Comparison of ENCODE assay signal across 23 cellular contexts in genomic region chr4:174575436-174575835, GRCh38. TPM values are rescaled to one million over a fixed set of nuclear protein-coding genes. Genes with fewer than 3 reads are reported as not detected.
A peak's percentile ranks its signal among the peaks of the same experiment; 100 is the strongest.
DNase-seq lines count a peak whose midpoint lies in the region; ATAC-seq, FAIRE-seq and TF ChIP-seq lines count a peak whose summit lies in the region.
"Had no signal": no experiment of that assay in that cellular context is flagged by ENCODE, and none has a peak within 500 bp of the region (broad histone marks: within the 10 kb centered on the region; RNA-seq: fewer than 3 reads in every experiment).

No MANE protein-coding gene starts in this region.

- TF ChIP-seq EP300 in K562 (IDR thresholded peaks at IDR 0.05; ENCODE audit: low read length), result no peak

- no TSS peak for BruUV-seq in K562 (replicated peaks; lab: Mats Ljungman, UMichigan)

- no peaks in the 10 kb centered on the region for H3K36me3 ChIP-seq in K562 (ENCODE audit: control insufficient read depth, insufficient read depth, low read length)
- H3K36me3 ChIP-seq in neural progenitor cell, result no peaks in the 10 kb centered on the region
- H3K36me3 ChIP-seq in small intestine (ENCODE audit: control insufficient read depth in 2 of 2, insufficient read depth in 2 of 2, low read length in 2 of 2), result no peaks in the 10 kb centered on the region

- H3K4me1 ChIP-seq in K562 (replicated peaks in 1 of 2; ENCODE audit: control insufficient read depth in 2 of 2, insufficient read depth in 2 of 2, low read length in 2 of 2), result no peaks in the 10 kb centered on the region
- H3K4me1 ChIP-seq in neural progenitor cell, result no peaks in the 10 kb centered on the region
- no peaks in the 10 kb centered on the region for H3K4me1 ChIP-seq in small intestine (ENCODE audit: control insufficient read depth in 2 of 2, insufficient read depth in 1 of 2, low read depth in 1 of 2, low read length in 1 of 2)

- H3K27me3 ChIP-seq in K562 (ENCODE audit: control insufficient read depth in 2 of 2, insufficient read depth in 2 of 2, low read length in 2 of 2) (no peaks in the 10 kb centered on the region), neural progenitor cell (no peaks in the 10 kb centered on the region), small intestine (ENCODE audit: control insufficient read depth in 2 of 2, insufficient read depth in 2 of 2, low read length in 2 of 2) (no peaks in the 10 kb centered on the region)

- H3K79me2 ChIP-seq in K562 (ENCODE audit: control insufficient read depth, insufficient read depth, low read length) (no peaks in the 10 kb centered on the region), neural progenitor cell (ENCODE audit: low read depth) (no peaks in the 10 kb centered on the region)

- FAIRE-seq in K562 (lab: Jason Lieb, UNC) (no peak), small intestine (lab: Jason Lieb, UNC) (no peak)
- FAIRE-seq: GM12891, GM18507 had no signal

- H3K27ac ChIP-seq in K562 (ENCODE audit: extremely low read depth, low read depth, low read length) (no peak overlapping the region), neural progenitor cell (no peak overlapping the region), small intestine (ENCODE audit: low read depth in 1 of 2, low read length in 1 of 2) (no peak overlapping the region)

- H3K4me3 ChIP-seq in K562, result no peak overlapping the region
- H3K4me3 ChIP-seq in neural progenitor cell, result no peak overlapping the region
- no peak overlapping the region for H3K4me3 ChIP-seq in small intestine (ENCODE audit: low read depth in 1 of 2, low read length in 2 of 2)

- whole genome bisulfite sequencing in K562 (ENCODE audit: insufficient coverage, low coverage, missing lambda C conversion rate), result 28% methylated on average over 2 of the region's 2 CpGs
- WGBS in small intestine, 3 donors, result 14 to 44% (median 32%) methylated on average over 2 of the region's 2 CpGs

- TF ChIP-seq CTCF in K562 (IDR thresholded peaks at IDR 0.05 in 2 of 3, conservative IDR thresholded peaks at IDR 0.05 in 1 of 3; ENCODE audit: insufficient read depth in 2 of 3, low read depth in 1 of 3, low read length in 3 of 3) (no peak), neural progenitor cell (IDR thresholded peaks at IDR 0.05) (no peak)

- DNase-seq in K562 (ENCODE audit: extremely low read depth in 1 of 4, low spot score in 3 of 4) (no peak), kidney tubule cell (ENCODE audit: low spot score) (peak; percentile 4), neural progenitor cell (ENCODE audit: low spot score) (no peak), small intestine (peak; percentile 55), pons (ENCODE audit: low spot score) (no peak), cerebellum (ENCODE audit: low spot score) (no peak)
- DNase-seq: C1 segment of cervical spinal cord; Calu3; CD4-positive, alpha-beta memory T cell; COR-L47; DMS53; DMS79 treated with DMSO at 0.1 percent for 48 hours; GF-D8; GOT3; H7; HCEC 1CT had no signal

- peaks cover 3% of the 10 kb centered on the region for H3K27me3 Mint-ChIP-seq in neural progenitor cell (ENCODE audit: insufficient read depth, low read depth)
- H3K27me3 Mint-ChIP-seq: CD4-positive, alpha-beta memory T cell had no signal

- H3F3A ChIP-seq in neural progenitor cell (ENCODE audit: low read depth), result no peaks in the 10 kb centered on the region

- no peaks in the 10 kb centered on the region for H3K36me3 Mint-ChIP-seq in neural progenitor cell
- H3K36me3 Mint-ChIP-seq: CD4-positive, alpha-beta memory T cell had no signal

- H3K9me3 ChIP-seq in K562 (replicated peaks; ENCODE audit: control insufficient read depth, insufficient read depth, low read depth, low read length) (no peaks in the 10 kb centered on the region), neural progenitor cell (ENCODE audit: low read depth) (no peaks in the 10 kb centered on the region), small intestine (ENCODE audit: control insufficient read depth, low read depth) (no peaks in the 10 kb centered on the region)

- no peaks in the 10 kb centered on the region for H3K9me3 Mint-ChIP-seq in neural progenitor cell

- TF ChIP-seq POLR2A in K562 (conservative IDR thresholded peaks at IDR 0.05), result no peak

- CTCF ChIA-PET in K562 (lab: Yijun Ruan, JAX; ENCODE audit: low intra/inter-chr PET ratio), result no interaction called here

- ATAC-seq in K562 (no peak), HG03159 (IDR thresholded peaks at IDR 0.05; ENCODE audit: unreplicated experiment) (no peak)
- no peak for ATAC-seq in activated CD4-positive, CD25-positive, alpha-beta regulatory T cell treated with anti-CD3 and anti-CD28 coated beads, Interleukin-2, amount 50 U/mL, for 24 hours

- 0 out of 2 replicates have a peak overlapping the region, but pooled peaks have one; percentile 13 for H2AFZ ChIP-seq in K562 (ENCODE audit: low read depth, low read length)
- H2AFZ ChIP-seq in neural progenitor cell (replicated peaks), result peak overlapping the region; percentile 48

- H4K20me1 ChIP-seq in K562 (replicated peaks; ENCODE audit: control insufficient read depth, insufficient read depth, low read length) (no peaks in the 10 kb centered on the region), neural progenitor cell (ENCODE audit: low read depth) (no peaks in the 10 kb centered on the region)

- H3K4me1 Mint-ChIP-seq in neural progenitor cell, result no peaks in the 10 kb centered on the region
- H3K4me1 Mint-ChIP-seq: CD4-positive, alpha-beta memory T cell had no signal

- no peak overlapping the region for H3K4me3 Mint-ChIP-seq in neural progenitor cell
- H3K4me3 Mint-ChIP-seq: CD4-positive, alpha-beta memory T cell had no signal

- TF ChIP-seq RAD21 in K562 (CRISPR knock-in tag; conservative IDR thresholded peaks at IDR 0.05 in 1 of 2, IDR thresholded peaks at IDR 0.05 in 1 of 2), result no peak

- no peaks in the 10 kb centered on the region for H3K9me1 ChIP-seq in K562 (ENCODE audit: control insufficient read depth, insufficient read depth, low read length)

- H3K27ac Mint-ChIP-seq in neural progenitor cell, result no peak overlapping the region
- H3K27ac Mint-ChIP-seq: CD4-positive, alpha-beta memory T cell had no signal

- POLR2A ChIA-PET in K562 (lab: Yijun Ruan, JAX), result no interaction called here

- H3K4me2 ChIP-seq in K562 (ENCODE audit: insufficient read depth, low read length) (no peak overlapping the region), neural progenitor cell (no peak overlapping the region)

- in situ Hi-C loops in K562 (cut with MboI), result no loop called here

- intact Hi-C loops in K562 (cut with micrococcal nuclease), result no loop called here

- H3K9ac ChIP-seq in K562 (ENCODE audit: insufficient read depth in 1 of 2, low read depth in 2 of 2, low read length in 2 of 2), result no peak overlapping the region
- H3K9ac ChIP-seq in neural progenitor cell, result no peak overlapping the region

TF ChIP-seq in K562, 482 proteins besides CTCF, POLR2A, EP300 and RAD21:
- TF ChIP-seq ZSCAN29 (IDR thresholded peaks at IDR 0.05), result no peak
- TF ChIP-seq CHD4 (IDR thresholded peaks at IDR 0.05; ENCODE audit: insufficient read depth, insufficient replicate concordance, low read depth, low read length, poor library complexity, severe bottlenecking), result no peak
- TF ChIP-seq MITF (IDR thresholded peaks at IDR 0.05), result no peak
- TF ChIP-seq ZNF696 (CRISPR knock-in tag; conservative IDR thresholded peaks at IDR 0.05), result no peak

RNA-seq across cellular contexts. Expression of gene HPGD, which starts 53.1 kb away (rescaled TPM):
- 2.1 and 2.4 TPM in 2 replicates for total RNA-seq in K562 (2011; cell fraction: chromatin; rRNA removed; ENCODE audit: low replicate concordance)
- 0.67 and 1.3 TPM in 2 replicates for total RNA-seq in K562 (2011; cell fraction: nucleolus; rRNA removed)
- total RNA-seq in K562 (2011; cell fraction: nucleoplasm; rRNA removed), result 1.5 and 3.7 TPM in 2 replicates
- total RNA-seq in K562 (2014; rRNA removed), result 4.8 and 4.9 TPM in 2 replicates
- 5.1 and 5.5 TPM in 2 replicates for total RNA-seq in K562 (2014; rRNA removed; fragmentation: Illumina TruSeq; extraction: Trizol)
- 6.2 and 7.4 TPM in 2 replicates for total RNA-seq in K562 (2015; rRNA removed; fragmentation: Illumina TruSeq; extraction: Trizol)
- 3.3 and 3.5 TPM in 2 replicates for total RNA-seq in K562 (2021)
- 1.4 and 8.6 TPM in 2 replicates for polyA plus RNA-seq in K562 (2011; rRNA removed)
- polyA plus RNA-seq in K562 (2011; cell fraction: cytosol; rRNA removed), result 0.55 and 3.3 TPM in 2 replicates
- 1.2 and 3.2 TPM in 2 replicates for polyA plus RNA-seq in K562 (2011; cell fraction: nucleus; rRNA removed)
- 4.3 and 5.9 TPM in 2 replicates for polyA plus RNA-seq in K562 (2012)
- 3.3 and 4.7 TPM in 2 replicates for polyA plus RNA-seq in K562 (2014; fragmentation: Illumina TruSeq; extraction: Trizol)
- 1 to 10 TPM; 2.3 to 3.2 TPM for polyA plus RNA-seq in K562 (2014; fragmentation: Nextera tagmentation; extraction: Ambion mirVana)
- polyA plus RNA-seq in K562 (2014; rRNA removed), result 2.8 and 6.7 TPM in 2 replicates
- polyA minus RNA-seq in K562 (2011; rRNA and poly(A)+ RNA removed), result 1.5 and 7.7 TPM in 2 replicates
- 1.1 TPM in 1 of 2 replicates, not detected in the other for polyA minus RNA-seq in K562 (2011; cell fraction: cytosol; rRNA and poly(A)+ RNA removed)
- 0.56 and 2.3 TPM in 2 replicates for polyA minus RNA-seq in K562 (2011; cell fraction: nucleus; rRNA and poly(A)+ RNA removed)
- total RNA-seq in neural progenitor cell (ENCODE audit: low replicate concordance), result not detected in 2 replicates
- 100 to 1,000 TPM in 2 of 3 donors, 10 to 100 TPM in 1; 60.9 to 399 (median 215) TPM for polyA plus RNA-seq in small intestine
- 10.7 TPM for total RNA-seq in cerebellum
- total RNA-seq: Daoy, G401 had no signal
- polyA plus RNA-seq: BJ had no signal

Comparison
In these comparisons a context has a peak if more than half of its experiments do, and no peak if none do; other contexts are left out.
1. DNase-seq: peak in kidney tubule cell (single experiment) and small intestine (single experiment); none in K562 (0 of 4), neural progenitor cell (single experiment), pons (single experiment) and cerebellum (single experiment).